In genomic region chr1:11925938-11926292, GRCh38 we compare ENCODE assay signal across 8 cellular contexts. TPM values are rescaled to one million over a fixed set of nuclear protein-coding genes. Genes with fewer than 3 reads are reported as not detected.
A peak's percentile ranks its signal among the peaks of the same experiment; 100 is the strongest.
DNase-seq lines count a peak whose midpoint lies in the region; ATAC-seq, FAIRE-seq and TF ChIP-seq lines count a peak whose summit lies in the region.

No MANE protein-coding gene starts in this region.

- 0 out of 2 replicates have a peak, but pooled peaks cover 6% of the 10 kb centered on the region for H4K20me1 ChIP-seq in HCT116 (ENCODE audit: insufficient read depth)

- POLR2A ChIA-PET in HCT116 (lab: Charles Lee), result interaction anchor here (10.4 kb wide), 1 partner anchor 17 kb away, joined by 162 read pairs; no protein-coding TSS in a partner anchor

- RAD21 ChIA-PET in HCT116 (lab: Charles Lee; ENCODE audit: low non-redundant PET in 1 of 2, low total read pairs in 2 of 2, uncharacterized antibody in 2 of 2, unreplicated experiment in 2 of 2), result no interaction called here

- peak; percentile 23 for ATAC-seq in HCT116
- no peak; the same call in 2 of the 3 replicates for ATAC-seq in RWPE2 (ENCODE audit: low read depth)
- ATAC-seq in foreskin keratinocyte, result peak; percentile 50

- H2AFZ ChIP-seq in HCT116 (ENCODE audit: low read depth, low read length, poor library complexity, severe bottlenecking), result no peak overlapping the region

- H3K4me3 ChIP-seq in GM06990 (replicated peaks; ENCODE audit: low read depth, low read length) (peak overlapping the region; percentile 71), HCT116 (replicated peaks in 1 of 2; ENCODE audit: low read depth in 1 of 2, low read length in 2 of 2) (peak overlapping the region; percentile 52 to 55), RWPE2 (ENCODE audit: severe bottlenecking) (peak overlapping the region; percentile 76), small intestine (ENCODE audit: low read depth in 1 of 2, low read length in 2 of 2) (peak overlapping the region; percentile 79 to 98)

- BruUV-seq in HCT116 (replicated peaks; lab: Mats Ljungman, UMichigan), result no TSS peak

- DNase-seq in GM06990 (ENCODE audit: extremely low read depth, insufficient read length) (no peak), HCT116 (ENCODE audit: low read depth, low spot score) (no peak), RWPE2 (ENCODE audit: low spot score) (no peak), foreskin keratinocyte (no peak), small intestine (no peak), DMS79 treated with DMSO at 0.1 percent for 48 hours (lab: John Stamatoyannopoulos, UW) (no peak), nucleus accumbens (lab: John Stamatoyannopoulos, UW) (no peak), SW 1271 (lab: John Stamatoyannopoulos, UW) (no peak)

- peak overlapping the region; percentile 75 for H3K4me2 ChIP-seq in HCT116 (ENCODE audit: low read length)

- no peak for FAIRE-seq in small intestine (lab: Jason Lieb, UNC)

- TF ChIP-seq CTCF in GM06990 (IDR thresholded peaks at IDR 0.05; ENCODE audit: insufficient read depth, low read length, poor library complexity, severe bottlenecking), result no peak
- no peak for TF ChIP-seq CTCF in HCT116 (IDR thresholded peaks at IDR 0.05 in 2 of 3, conservative IDR thresholded peaks at IDR 0.05 in 1 of 3; ENCODE audit: borderline replicate concordance in 1 of 3, insufficient read depth in 1 of 3, low read depth in 2 of 3, low read length in 2 of 3)
- no peak for TF ChIP-seq CTCF in RWPE2 (IDR thresholded peaks at IDR 0.05; ENCODE audit: poor library complexity, severe bottlenecking)
- no peak for TF ChIP-seq CTCF in foreskin keratinocyte (conservative IDR thresholded peaks at IDR 0.05)

- intact Hi-C loops in HCT116 (cut with micrococcal nuclease), result loop anchor here (1.0 to 5.0 kb wide), 2 partner anchors 17 to 56 kb away; partner anchors contain the start of gene MFN2

- peaks cover 8% of the 10 kb centered on the region for H3K36me3 ChIP-seq in GM06990 (ENCODE audit: control insufficient read depth, insufficient read depth, low read length)
- H3K36me3 ChIP-seq in HCT116 (ENCODE audit: control insufficient read depth in 1 of 2, insufficient read depth in 2 of 2, low read length in 2 of 2), result peaks cover 9 to 20% of the 10 kb centered on the region in 2 experiments; a peak in 3 of 4 replicates
- peaks cover 26% of the 10 kb centered on the region for H3K36me3 ChIP-seq in RWPE2 (ENCODE audit: low read depth)
- peaks cover 3% of the 10 kb centered on the region in 2 donors for H3K36me3 ChIP-seq in small intestine (ENCODE audit: control insufficient read depth in 2 of 2, insufficient read depth in 2 of 2, low read length in 2 of 2)

- H3K9me3 ChIP-seq in HCT116 (ENCODE audit: control insufficient read depth in 1 of 2, insufficient read depth in 1 of 2, low read depth in 1 of 2, low read length in 2 of 2), result no peaks in the 10 kb centered on the region
- H3K9me3 ChIP-seq in RWPE2 (ENCODE audit: severe bottlenecking), result no peaks in the 10 kb centered on the region
- no peaks in the 10 kb centered on the region for H3K9me3 ChIP-seq in small intestine (ENCODE audit: control insufficient read depth, low read depth)

- H3K9me2 ChIP-seq in HCT116 (ENCODE audit: insufficient read depth), result no peaks in the 10 kb centered on the region

- H3K79me2 ChIP-seq in HCT116 (ENCODE audit: insufficient read depth, low read length), result peaks cover 40% of the 10 kb centered on the region

- TF ChIP-seq POLR2A in HCT116 (IDR thresholded peaks at IDR 0.05; ENCODE audit: borderline replicate concordance, extremely low read depth, insufficient read depth, insufficient read length), result no peak

- H3K27ac ChIP-seq in HCT116 (ENCODE audit: low read depth, low read length) (peak overlapping the region; percentile 79; the same call in 1 of the 2 replicates), RWPE2 (ENCODE audit: poor library complexity, severe bottlenecking) (peak overlapping the region; percentile 85), foreskin keratinocyte (no peak overlapping the region), small intestine (ENCODE audit: low read depth in 1 of 2, low read length in 1 of 2) (peak overlapping the region; percentile 72 to 89)

- CTCF ChIA-PET in HCT116 (lab: Charles Lee), result no interaction called here

- H3K27me3 ChIP-seq in GM06990 (replicated peaks; ENCODE audit: control insufficient read depth, insufficient read depth, low read length), result no peaks in the 10 kb centered on the region
- H3K27me3 ChIP-seq in HCT116 (ENCODE audit: insufficient read depth, low read length), result no peaks in the 10 kb centered on the region
- no peaks in the 10 kb centered on the region for H3K27me3 ChIP-seq in RWPE2 (ENCODE audit: insufficient read depth, poor library complexity, severe bottlenecking)
- H3K27me3 ChIP-seq in foreskin keratinocyte, result no peaks in the 10 kb centered on the region
- H3K27me3 ChIP-seq in small intestine (ENCODE audit: control insufficient read depth in 2 of 2, insufficient read depth in 2 of 2, low read length in 2 of 2), result no peaks in the 10 kb centered on the region

- H3K4me1 ChIP-seq in HCT116 (ENCODE audit: control insufficient read depth in 1 of 2, insufficient read depth in 2 of 2, low read length in 2 of 2) (peaks cover 36 to 50% of the 10 kb centered on the region in 2 experiments), RWPE2 (ENCODE audit: insufficient read depth, poor library complexity, severe bottlenecking) (peaks cover 27% of the 10 kb centered on the region), foreskin keratinocyte (peaks cover 28% of the 10 kb centered on the region), small intestine (ENCODE audit: control insufficient read depth in 2 of 2, insufficient read depth in 1 of 2, low read depth in 1 of 2, low read length in 1 of 2) (peaks cover 7 to 18% of the 10 kb centered on the region in 2 donors)

- 0 to 2% (median 1%) methylated on average over 5 to 41 of the region's 41 CpGs for WGBS in small intestine, 3 donors

- peak overlapping the region; percentile 48 for H3K9ac ChIP-seq in HCT116 (ENCODE audit: low read length)

- TF ChIP-seq RAD21 in HCT116 (IDR thresholded peaks at IDR 0.05; ENCODE audit: low read depth), result no peak

TF ChIP-seq in HCT116, 20 proteins besides CTCF, POLR2A, EP300 and RAD21:
- 0 out of 2 replicates have a peak, but pooled peaks have one; percentile 69 for TF ChIP-seq ZFX (IDR thresholded peaks at IDR 0.05)
- no peak for TF ChIP-seq EZH2phosphoT487 (IDR thresholded peaks at IDR 0.05; ENCODE audit: borderline replicate concordance)
- no peak for TF ChIP-seq MAX (IDR thresholded peaks at IDR 0.05)

RNA-seq across cellular contexts. Expression of gene KIAA2013, which starts 0.3 kb away (rescaled TPM):
- total RNA-seq in HCT116 (2021; ENCODE audit: unreplicated experiment) (61.9 TPM), foreskin keratinocyte (33.6 and 35.6 TPM in 2 replicates)
- polyA plus RNA-seq in HCT116 (2012), result 77.1 and 87.7 TPM in 2 replicates
- polyA plus RNA-seq in foreskin keratinocyte (34.5 and 36.5 TPM in 2 replicates), small intestine (10 to 100 TPM; 76.5 to 78.0 (median 76.7) TPM)

RNA-seq across cellular contexts. Expression of gene PLOD1, which starts 8.6 kb away (rescaled TPM):
- 175 TPM for total RNA-seq in HCT116 (2021; ENCODE audit: unreplicated experiment)
- 385 TPM in 2 replicates for polyA plus RNA-seq in HCT116 (2012)
- 65.7 and 84.0 TPM in 2 replicates for total RNA-seq in foreskin keratinocyte
- 55.0 and 67.1 TPM in 2 replicates for polyA plus RNA-seq in foreskin keratinocyte
- polyA plus RNA-seq in small intestine, result 10 to 100 TPM; 26.7 to 43.2 (median 43.1) TPM

RNA-seq across cellular contexts. Expression of gene MFN2, which starts 54.3 kb away (rescaled TPM):
- 83.0 TPM for total RNA-seq in HCT116 (2021; ENCODE audit: unreplicated experiment)
- 68.4 and 71.0 TPM in 2 replicates for polyA plus RNA-seq in HCT116 (2012)
- 110 and 118 TPM in 2 replicates for total RNA-seq in foreskin keratinocyte
- 43.1 and 51.5 TPM in 2 replicates for polyA plus RNA-seq in foreskin keratinocyte
- polyA plus RNA-seq in small intestine, result 10 to 100 TPM; 60.3 to 87.0 (median 85.9) TPM
